15 cellular contexts compared by ENCODE assay signal in the genomic region with DNA sequence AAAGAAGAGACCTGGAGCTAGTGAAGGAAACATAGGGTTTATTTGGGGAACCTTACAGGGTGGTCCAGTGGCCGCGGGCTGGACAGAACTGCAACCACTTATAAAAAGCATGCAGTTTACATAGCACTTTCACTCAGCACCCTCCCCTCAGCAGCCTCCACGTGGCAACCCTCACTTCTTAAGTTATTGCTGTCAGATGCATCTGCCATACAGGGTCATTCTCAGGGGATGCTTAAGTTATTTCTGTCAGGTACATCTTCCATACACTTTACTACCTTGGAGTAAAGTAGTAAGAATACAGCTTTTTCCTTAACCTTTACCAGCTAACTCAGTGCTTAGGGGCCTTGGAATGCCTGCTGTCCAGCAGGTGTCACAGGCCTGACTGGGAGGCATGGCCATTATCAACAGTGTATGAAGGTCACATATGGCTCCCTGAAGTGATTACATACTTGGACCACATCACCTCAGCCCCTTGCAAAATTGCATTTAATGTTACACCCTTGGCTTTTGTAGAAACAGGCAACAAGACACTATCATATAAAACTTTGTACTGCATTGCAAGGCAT. TPM values are rescaled to one million over a fixed set of nuclear protein-coding genes. Genes with fewer than 3 reads are reported as not detected.
DNase-seq lines count a peak whose midpoint lies in the region; ATAC-seq, FAIRE-seq and TF ChIP-seq lines count a peak whose summit lies in the region.
"Had no signal": no experiment of that assay in that cellular context is flagged by ENCODE, and none has a peak within 500 bp of the region (broad histone marks: within the 10 kb centered on the region; RNA-seq: fewer than 3 reads in every experiment).

No MANE protein-coding gene starts in this region.

- H3K4me3 Mint-ChIP-seq in MCF 10A (ENCODE audit: unreplicated experiment): peak overlapping the region; percentile 99
- H3K4me3 Mint-ChIP-seq in activated naive CD8-positive, alpha-beta T cell treated with anti-CD3 and anti-CD28 coated beads for 36 hours: peak overlapping the region; percentile 99
- peak overlapping the region; percentile 99 for H3K4me3 Mint-ChIP-seq in stimulated activated effector memory CD8-positive, alpha-beta T cell treated with anti-CD3 and anti-CD28 coated beads, Interleukin-12 subunit alpha, Interleukin-12 subunit beta, amount 100 ng/mL, for 72 hours
- H3K4me3 Mint-ChIP-seq: memory B cell had no signal

- ATAC-seq in stimulated activated effector memory CD8-positive, alpha-beta T cell treated with anti-CD3 and anti-CD28 coated beads, Interleukin-12 subunit alpha, Interleukin-12 subunit beta, amount 100 ng/mL, for 72 hours: no peak
- no peak for ATAC-seq in GM18909 (IDR thresholded peaks at IDR 0.05; ENCODE audit: poor library complexity, unreplicated experiment)

- peak overlapping the region; percentile 93 for H3K9ac ChIP-seq in Karpas-422 (ENCODE audit: low read length)

- no peaks in the 10 kb centered on the region for H3K9me2 ChIP-seq in Karpas-422 (replicated peaks; ENCODE audit: insufficient read depth, low read length)

- peak overlapping the region; percentile 67; the same call in 1 of the 2 replicates for H2AFZ ChIP-seq in Karpas-422 (ENCODE audit: low read length)

- DNase-seq in MCF 10A (ENCODE audit: unreplicated experiment) (no peak), breast epithelium (ENCODE audit: low spot score in 2 of 2) (no peak), Karpas-422 (peak; percentile 61), frontal cortex (ENCODE audit: low spot score in 2 of 2) (no peak), T-helper 9 cell (no peak)
- no peak for DNase-seq in activated naive CD8-positive, alpha-beta T cell treated with anti-CD3 and anti-CD28 coated beads for 36 hours
- DNase-seq in stimulated activated effector memory CD8-positive, alpha-beta T cell treated with anti-CD3 and anti-CD28 coated beads, Interleukin-12 subunit alpha, Interleukin-12 subunit beta, amount 100 ng/mL, for 72 hours (ENCODE audit: low spot score in 2 of 2): no peak
- DNase-seq: activated CD4-positive, alpha-beta T cell treated with anti-CD3 and anti-CD28 coated beads, Interleukin-2, amount 50 U/mL, for 4 hours; activated gamma-delta T cell; NCI-H1417 treated with DMSO at 0.1 percent for 48 hours; ovary; spleen; T1000 had no signal

- peaks cover 0 to 16% of the 10 kb centered on the region in 2 donors for H3K4me1 ChIP-seq in breast epithelium
- peaks cover 61% of the 10 kb centered on the region for H3K4me1 ChIP-seq in Karpas-422 (ENCODE audit: low read length)

- H3K27me3 ChIP-seq in breast epithelium: no peaks in the 10 kb centered on the region
- no peaks in the 10 kb centered on the region for H3K27me3 ChIP-seq in Karpas-422 (ENCODE audit: low read length)
- H3K27me3 ChIP-seq: ovary, spleen had no signal

- intact Hi-C loops in MCF 10A (cut with micrococcal nuclease) (loop anchor here (10.0 kb wide), 1 partner anchor 182 kb away; no protein-coding TSS in a partner anchor), breast epithelium (cut with DNase I; ENCODE audit: low total_unique reads) (no loop called here)

- H3K36me3 ChIP-seq in breast epithelium: no peaks in the 10 kb centered on the region
- peaks cover 18% of the 10 kb centered on the region for H3K36me3 ChIP-seq in Karpas-422 (ENCODE audit: insufficient read depth, low read length)
- H3K36me3 ChIP-seq: ovary had no signal

- H4K20me1 ChIP-seq in Karpas-422 (ENCODE audit: insufficient read depth, low read depth, low read length): peaks cover 14% of the 10 kb centered on the region

- H3K27me3 Mint-ChIP-seq in MCF 10A (ENCODE audit: insufficient read depth, unreplicated experiment): no peaks in the 10 kb centered on the region
- H3K27me3 Mint-ChIP-seq in activated naive CD8-positive, alpha-beta T cell treated with anti-CD3 and anti-CD28 coated beads for 36 hours: peaks cover 4% of the 10 kb centered on the region
- H3K27me3 Mint-ChIP-seq: memory B cell had no signal

- FAIRE-seq in frontal cortex (lab: Jason Lieb, UNC): no peak

- peaks cover 9% of the 10 kb centered on the region for H3K4me1 Mint-ChIP-seq in MCF 10A (ENCODE audit: insufficient read depth, unreplicated experiment)
- peaks cover 39% of the 10 kb centered on the region for H3K4me1 Mint-ChIP-seq in activated naive CD8-positive, alpha-beta T cell treated with anti-CD3 and anti-CD28 coated beads for 36 hours
- peaks cover 38% of the 10 kb centered on the region for H3K4me1 Mint-ChIP-seq in stimulated activated effector memory CD8-positive, alpha-beta T cell treated with anti-CD3 and anti-CD28 coated beads, Interleukin-12 subunit alpha, Interleukin-12 subunit beta, amount 100 ng/mL, for 72 hours

- H3K27ac ChIP-seq in breast epithelium (no peak overlapping the region), Karpas-422 (ENCODE audit: low read length) (peak overlapping the region; percentile 70)
- H3K27ac ChIP-seq: ovary had no signal

- no TSS peak for BruUV-seq in MCF 10A (replicated peaks; lab: Mats Ljungman, UMichigan)

- peaks cover 44% of the 10 kb centered on the region for H3K79me2 ChIP-seq in Karpas-422 (ENCODE audit: low read length)

- TF ChIP-seq POLR2A in breast epithelium (IDR thresholded peaks at IDR 0.05): no peak

- POLR2A ChIA-PET in MCF 10A (lab: Yijun Ruan, JAX): interaction anchor here (0.6 to 4.9 kb wide), 9 partner anchors 38 to 1429 kb away, joined by 3 to 109 read pairs (median 3); partner anchors contain the start of genes GFOD1, RANBP9, SIRT5 and TBC1D7

- H3K4me3 ChIP-seq in breast epithelium (no peak overlapping the region), Karpas-422 (ENCODE audit: low read length) (peak overlapping the region; percentile 97; the same call in 1 of the 2 replicates)
- H3K4me3 ChIP-seq: ovary had no signal

- no peaks in the 10 kb centered on the region for H3K9me3 Mint-ChIP-seq in MCF 10A (ENCODE audit: unreplicated experiment)
- no peaks in the 10 kb centered on the region for H3K9me3 Mint-ChIP-seq in activated naive CD8-positive, alpha-beta T cell treated with anti-CD3 and anti-CD28 coated beads for 36 hours
- no peaks in the 10 kb centered on the region for H3K9me3 Mint-ChIP-seq in stimulated activated effector memory CD8-positive, alpha-beta T cell treated with anti-CD3 and anti-CD28 coated beads, Interleukin-12 subunit alpha, Interleukin-12 subunit beta, amount 100 ng/mL, for 72 hours
- H3K9me3 Mint-ChIP-seq: memory B cell had no signal

- no peak for TF ChIP-seq CTCF in MCF 10A (IDR thresholded peaks at IDR 0.05; ENCODE audit: unreplicated experiment)
- no peak for TF ChIP-seq CTCF in breast epithelium (IDR thresholded peaks at IDR 0.05)

- CTCF ChIA-PET in MCF 10A (lab: Yijun Ruan, JAX): interaction anchor here (0.6 to 4.7 kb wide), 4 partner anchors 24 to 418 kb away, joined by 3 to 23 read pairs (median 3); partner anchors contain the start of gene SIRT5

- H3K4me2 ChIP-seq in Karpas-422 (ENCODE audit: low read depth, low read length, poor library complexity, severe bottlenecking): peak overlapping the region; percentile 85

- H3K27ac Mint-ChIP-seq in MCF 10A (ENCODE audit: low read depth, unreplicated experiment): no peak overlapping the region
- peak overlapping the region; percentile 34 for H3K27ac Mint-ChIP-seq in activated naive CD8-positive, alpha-beta T cell treated with anti-CD3 and anti-CD28 coated beads for 36 hours
- no peak overlapping the region for H3K27ac Mint-ChIP-seq in stimulated activated effector memory CD8-positive, alpha-beta T cell treated with anti-CD3 and anti-CD28 coated beads, Interleukin-12 subunit alpha, Interleukin-12 subunit beta, amount 100 ng/mL, for 72 hours

- H3K9me3 ChIP-seq in breast epithelium (no peaks in the 10 kb centered on the region), Karpas-422 (ENCODE audit: low read length) (no peaks in the 10 kb centered on the region)
- H3K9me3 ChIP-seq: ovary, spleen had no signal

- peaks cover 40% of the 10 kb centered on the region for H3K36me3 Mint-ChIP-seq in MCF 10A (ENCODE audit: insufficient read depth, unreplicated experiment)
- H3K36me3 Mint-ChIP-seq in activated naive CD8-positive, alpha-beta T cell treated with anti-CD3 and anti-CD28 coated beads for 36 hours: peaks cover 22% of the 10 kb centered on the region
- H3K36me3 Mint-ChIP-seq in stimulated activated effector memory CD8-positive, alpha-beta T cell treated with anti-CD3 and anti-CD28 coated beads, Interleukin-12 subunit alpha, Interleukin-12 subunit beta, amount 100 ng/mL, for 72 hours: peaks cover 41% of the 10 kb centered on the region

RNA-seq across cellular contexts. Expression of gene NOL7, which starts 2.0 kb away (rescaled TPM):
- total RNA-seq in MCF 10A (2022) (75.2 and 98.5 TPM in 2 replicates), breast epithelium (10 to 100 TPM; 75.7 to 83.4 (median 80.5) TPM), frontal cortex (46.5 TPM)
- total RNA-seq in Karpas-422 (2014; rRNA removed; shearing (Covaris generic); ENCODE audit: low replicate concordance): 96.0 and 110 TPM in 2 replicates
- total RNA-seq in activated naive CD8-positive, alpha-beta T cell treated with anti-CD3 and anti-CD28 coated beads for 36 hours: 100 to 1,000 TPM; 121 to 123 TPM

RNA-seq across cellular contexts. Expression of gene SIRT5, which starts 38.7 kb away (rescaled TPM):
- total RNA-seq in MCF 10A (2022) (12.8 and 13.2 TPM in 2 replicates), breast epithelium (10 to 100 TPM; 10.2 to 20.6 (median 14.5) TPM), frontal cortex (25.3 TPM)
- 15.2 and 16.1 TPM in 2 replicates for total RNA-seq in Karpas-422 (2014; rRNA removed; shearing (Covaris generic); ENCODE audit: low replicate concordance)
- 1 to 10 TPM; 8.9 to 9.9 TPM for total RNA-seq in activated naive CD8-positive, alpha-beta T cell treated with anti-CD3 and anti-CD28 coated beads for 36 hours
